In genomic region chr12:78864483-78865296, GRCh38 we compare ENCODE assay signal across 1 cellular context.
TF ChIP-seq lines count a peak whose summit lies in the region.

TSS of gene SYT1 (plus strand) at chr12:78864774.

TF ChIP-seq in A549, 52 proteins besides CTCF, POLR2A, EP300 and RAD21 (continued from another document):
- TF ChIP-seq ZFP36 (IDR thresholded peaks at IDR 0.05; ENCODE audit: borderline replicate concordance, partially characterized antibody): no peak
- TF ChIP-seq E2F6 (IDR thresholded peaks at IDR 0.05; ENCODE audit: borderline replicate concordance, low read depth): no peak
- TF ChIP-seq EHMT2 (IDR thresholded peaks at IDR 0.05; ENCODE audit: low read depth): no peak
- TF ChIP-seq JUN (IDR thresholded peaks at IDR 0.05): 0 out of 5 replicates have a peak, but pooled peaks of 1 of the 2 experiments have one; percentile 31
- no peak for TF ChIP-seq HOXB13 (CRISPR knock-in tag; IDR thresholded peaks at IDR 0.05; ENCODE audit: low read depth)
- TF ChIP-seq GATA3 (IDR thresholded peaks at IDR 0.05; ENCODE audit: borderline replicate concordance): 0 out of 2 replicates have a peak, but pooled peaks have one; percentile 11
- TF ChIP-seq MAX (IDR thresholded peaks at IDR 0.05): peak; percentile 61
- TF ChIP-seq CEBPB (IDR thresholded peaks at IDR 0.05): no peak
